Comparison of ENCODE assay signal across 9 cellular contexts in genomic region chr5:96896285-96896711, GRCh38. TPM values are rescaled to one million over a fixed set of nuclear protein-coding genes. Genes with fewer than 3 reads are reported as not detected.
DNase-seq lines count a peak whose midpoint lies in the region; ATAC-seq, FAIRE-seq and TF ChIP-seq lines count a peak whose summit lies in the region.
"Had no signal": no experiment of that assay in that cellular context is flagged by ENCODE, and none has a peak within 500 bp of the region (broad histone marks: within the 10 kb centered on the region; RNA-seq: fewer than 3 reads in every experiment).

No MANE protein-coding gene starts in this region.

- H3K27me3 ChIP-seq in GM06990 (replicated peaks; ENCODE audit: control insufficient read depth, insufficient read depth, low read length) (no peaks in the 10 kb centered on the region), GM12878 (replicated peaks in 1 of 2; ENCODE audit: control insufficient read depth in 2 of 2, insufficient read depth in 2 of 2, low read length in 1 of 2) (no peaks in the 10 kb centered on the region), vagina (no peaks in the 10 kb centered on the region), breast epithelium (no peaks in the 10 kb centered on the region)

- TF ChIP-seq CTCF in GM06990 (IDR thresholded peaks at IDR 0.05; ENCODE audit: insufficient read depth, low read length, poor library complexity, severe bottlenecking), result no peak
- no peak for TF ChIP-seq CTCF in GM12878 (IDR thresholded peaks at IDR 0.05 in 2 of 3, conservative IDR thresholded peaks at IDR 0.05 in 1 of 3; ENCODE audit: control insufficient read depth in 2 of 3, extremely low read depth in 1 of 3, insufficient read depth in 1 of 3, low read depth in 3 of 3, low read length in 3 of 3)
- TF ChIP-seq CTCF in vagina (IDR thresholded peaks at IDR 0.05), result no peak
- no peak for TF ChIP-seq CTCF in osteocyte (IDR thresholded peaks at IDR 0.05)
- no peak for TF ChIP-seq CTCF in breast epithelium (IDR thresholded peaks at IDR 0.05)

- DNase-seq in GM06990 (ENCODE audit: extremely low read depth, insufficient read length) (no peak), GM12878 (ENCODE audit: low read depth, low spot score) (no peak), vagina (ENCODE audit: extremely low spot score in 2 of 2) (no peak), osteocyte (ENCODE audit: extremely low spot score, unreplicated experiment) (no peak), breast epithelium (ENCODE audit: low spot score in 2 of 2) (no peak)
- no peak for DNase-seq in effector CD4-positive, alpha-beta T cell

- no peaks in the 10 kb centered on the region for H3K79me2 ChIP-seq in GM12878 (ENCODE audit: control insufficient read depth, insufficient read depth, low read length)
- H3K79me2 ChIP-seq: parathyroid adenoma had no signal

- ATAC-seq in GM21381 (IDR thresholded peaks at IDR 0.05; ENCODE audit: unreplicated experiment) (peak; percentile 76), HG03469 (IDR thresholded peaks at IDR 0.05; ENCODE audit: unreplicated experiment) (peak; percentile 50), GM12878 (peak; percentile 81)

- SMC1A ChIA-PET in GM12878 (lab: Charles Lee; ENCODE audit: uncharacterized antibody, unreplicated experiment), result interaction anchor here (0.7 to 8.5 kb wide), 39 partner anchors 8 to 265 kb away, joined by 3 to 140 read pairs (median 6); partner anchors contain the start of genes ERAP1, ERAP2, LIX1 and LNPEP

- no peak overlapping the region for H3K9ac ChIP-seq in GM12878 (ENCODE audit: control insufficient read depth, insufficient read depth, low read length)
- H3K9ac ChIP-seq: parathyroid adenoma had no signal

- H3K4me3 Mint-ChIP-seq in osteocyte (ENCODE audit: unreplicated experiment), result no peak overlapping the region

- H3K4me2 ChIP-seq in GM12878 (ENCODE audit: control insufficient read depth, insufficient read depth), result peak overlapping the region; percentile 48; the same call in 1 of the 2 replicates

- peaks cover 38% of the 10 kb centered on the region for H3K36me3 Mint-ChIP-seq in osteocyte (ENCODE audit: unreplicated experiment)

- peak overlapping the region; percentile 49 for H3K4me3 ChIP-seq in GM06990 (replicated peaks; ENCODE audit: low read depth, low read length)
- H3K4me3 ChIP-seq in GM12878, result 0 out of 2 replicates have a peak overlapping the region, but pooled peaks have one; percentile 24
- no peak overlapping the region for H3K4me3 ChIP-seq in vagina
- H3K4me3 ChIP-seq in breast epithelium, result no peak overlapping the region

- H3K4me1 ChIP-seq in GM12878 (ENCODE audit: control insufficient read depth, insufficient read depth, low read length), result peaks cover 10% of the 10 kb centered on the region; the same call in 1 of the 2 replicates
- H3K4me1 ChIP-seq in vagina, result no peaks in the 10 kb centered on the region
- no peaks in the 10 kb centered on the region for H3K4me1 ChIP-seq in breast epithelium
- H3K4me1 ChIP-seq: parathyroid adenoma had no signal

- H3K27ac Mint-ChIP-seq in osteocyte (ENCODE audit: unreplicated experiment), result no peak overlapping the region

- peaks cover 11% of the 10 kb centered on the region for H3K4me1 Mint-ChIP-seq in osteocyte (ENCODE audit: unreplicated experiment)

- peak overlapping the region; percentile 42; the same call in 1 of the 2 replicates for H2AFZ ChIP-seq in GM12878 (ENCODE audit: control insufficient read depth, low read depth, low read length)
- H2AFZ ChIP-seq: parathyroid adenoma had no signal

- RAD21 ChIA-PET in GM12878 (lab: Charles Lee; ENCODE audit: unreplicated experiment), result interaction anchor here (0.6 to 6.8 kb wide), 32 partner anchors 8 to 265 kb away, joined by 3 to 134 read pairs (median 6); partner anchors contain the start of genes ERAP1, ERAP2, LIX1 and LNPEP

- no peak for TF ChIP-seq RAD21 in GM12878 (IDR thresholded peaks at IDR 0.05; ENCODE audit: insufficient read depth, low read depth, low read length)

- in situ Hi-C loops in GM12878 (cut with MboI), result no loop called here

- TF ChIP-seq EP300 in GM12878 (IDR thresholded peaks at IDR 0.05; ENCODE audit: borderline replicate concordance in 1 of 2, control insufficient read depth in 1 of 2, low read depth in 2 of 2, low read length in 2 of 2), result 0 out of 4 replicates have a peak, but pooled peaks of 1 of the 2 experiments have one; percentile 12

- BruUV-seq in GM12878 (replicated peaks; lab: Mats Ljungman, UMichigan), result no TSS peak

- POLR2A ChIA-PET in GM12878 (lab: Charles Lee), result interaction anchor here (0.5 to 2.4 kb wide), 12 partner anchors 13 to 456 kb away, joined by 3 to 31 read pairs (median 6); partner anchors contain the start of gene ERAP2

- FAIRE-seq in GM12878 (lab: Jason Lieb, UNC), result no peak

- H3K9me3 ChIP-seq in GM12878 (replicated peaks; ENCODE audit: control insufficient read depth, insufficient read depth, low read length) (no peaks in the 10 kb centered on the region), vagina (no peaks in the 10 kb centered on the region), breast epithelium (no peaks in the 10 kb centered on the region)

- no peaks in the 10 kb centered on the region for H3K9me3 Mint-ChIP-seq in osteocyte (ENCODE audit: unreplicated experiment)

- CTCF ChIA-PET in GM12878 (lab: Yijun Ruan, JAX), result interaction anchor here (0.6 to 10.7 kb wide), 24 partner anchors 9 to 147 kb away, joined by 3 to 167 read pairs (median 5); partner anchors contain the start of gene ERAP2

- peak overlapping the region; percentile 68 for H3K27ac ChIP-seq in GM12878 (ENCODE audit: control insufficient read depth, insufficient read depth)
- H3K27ac ChIP-seq in vagina, result no peak overlapping the region
- H3K27ac ChIP-seq in breast epithelium, result no peak overlapping the region
- H3K27ac ChIP-seq: parathyroid adenoma had no signal

- TF ChIP-seq POLR2A in GM12878 (IDR thresholded peaks at IDR 0.05; ENCODE audit: low read depth, low read length) (no peak), vagina (IDR thresholded peaks at IDR 0.05) (no peak), breast epithelium (IDR thresholded peaks at IDR 0.05) (no peak)

- 2% methylated on average over 4 of the region's 4 CpGs for WGBS in GM12878 (ENCODE audit: insufficient coverage, insufficient replicate concordance, low lambda C conversion rate, missing lambda C conversion rate)

- intact Hi-C loops in GM12878 (cut with micrococcal nuclease; ENCODE audit: unreplicated experiment) (loop anchor here (1.0 to 2.0 kb wide), 3 partner anchors 10 to 39 kb away; no protein-coding TSS in a partner anchor), vagina (cut with DNase I) (no loop called here), breast epithelium (cut with DNase I; ENCODE audit: low total_unique reads) (no loop called here)

- no peaks in the 10 kb centered on the region for H4K20me1 ChIP-seq in GM12878 (ENCODE audit: control insufficient read depth, insufficient read depth)

- peaks cover 6% of the 10 kb centered on the region for H3K36me3 ChIP-seq in GM06990 (ENCODE audit: control insufficient read depth, insufficient read depth, low read length)
- H3K36me3 ChIP-seq in GM12878 (ENCODE audit: control insufficient read depth in 2 of 2, insufficient read depth in 2 of 2, low read length in 1 of 2), result peaks cover 4 to 27% of the 10 kb centered on the region in 2 experiments
- peaks cover 0 to 6% of the 10 kb centered on the region in 2 donors for H3K36me3 ChIP-seq in vagina
- H3K36me3 ChIP-seq in breast epithelium, result no peaks in the 10 kb centered on the region

- no peaks in the 10 kb centered on the region for H3K27me3 Mint-ChIP-seq in osteocyte (ENCODE audit: unreplicated experiment)

RNA-seq across cellular contexts. Expression of gene ERAP2, which starts 20.0 kb away (rescaled TPM):
- total RNA-seq in GM12878 (2013; cell fraction: nucleolus; rRNA removed), result 386 and 388 TPM in 2 replicates
- total RNA-seq in GM12878 (2014; rRNA removed), result 12.0 and 16.5 TPM in 2 replicates
- 17.8 and 19.4 TPM in 2 replicates for total RNA-seq in GM12878 (2014; rRNA removed; fragmentation: Illumina TruSeq; extraction: Trizol)
- 11.2 and 12.3 TPM in 2 replicates for total RNA-seq in GM12878 (2021)
- 5.1 TPM for polyA plus RNA-seq in GM12878 (2011; ENCODE audit: low read depth)
- 28.7 and 35.5 TPM in 2 replicates for polyA plus RNA-seq in GM12878 (2011; rRNA removed)
- 11.2 and 12.6 TPM in 2 replicates for polyA plus RNA-seq in GM12878 (2011; cell fraction: cytosol; rRNA removed)
- 38.6 and 38.7 TPM in 2 replicates for polyA plus RNA-seq in GM12878 (2011; cell fraction: nucleus; rRNA removed)
- polyA plus RNA-seq in GM12878 (2012), result 7.5 and 7.9 TPM in 2 replicates
- 11.5 and 16.0 TPM in 2 replicates for polyA plus RNA-seq in GM12878 (2014; fragmentation: Illumina TruSeq; extraction: Trizol)
- polyA plus RNA-seq in GM12878 (2014; fragmentation: Nextera tagmentation; extraction: Ambion mirVana), result 1 to 10 TPM; 4.0 to 4.3 TPM
- 7.7 and 12.6 TPM in 2 replicates for polyA plus RNA-seq in GM12878 (2014; rRNA removed)
- 1 to 10 TPM; 7.6 to 9.5 TPM for polyA plus RNA-seq in GM12878 (2016; fragmentation: Nextera tagmentation; extraction: Ambion mirVana)
- 56.5 and 63.2 TPM in 2 replicates for polyA minus RNA-seq in GM12878 (2011; rRNA and poly(A)+ RNA removed)
- polyA minus RNA-seq in GM12878 (2011; cell fraction: cytosol; rRNA and poly(A)+ RNA removed), result 12.3 and 12.4 TPM in 2 replicates
- polyA minus RNA-seq in GM12878 (2011; cell fraction: nucleus; rRNA and poly(A)+ RNA removed), result 89.2 and 126 TPM in 2 replicates
- total RNA-seq in vagina, result 16.5 TPM
- 3.5 and 4.4 TPM in 2 replicates for total RNA-seq in osteocyte
- total RNA-seq in breast epithelium, result 10 to 100 TPM; 11.0 to 13.8 (median 12.8) TPM

RNA-seq across cellular contexts. Expression of gene LNPEP, which starts 39.6 kb away (rescaled TPM):
- 410 and 418 TPM in 2 replicates for total RNA-seq in GM12878 (2013; cell fraction: nucleolus; rRNA removed)
- 38.5 and 56.2 TPM in 2 replicates for total RNA-seq in GM12878 (2014; rRNA removed)
- total RNA-seq in GM12878 (2014; rRNA removed; fragmentation: Illumina TruSeq; extraction: Trizol), result 54.9 and 62.3 TPM in 2 replicates
- total RNA-seq in GM12878 (2021), result 50.8 and 51.1 TPM in 2 replicates
- 12.3 TPM for polyA plus RNA-seq in GM12878 (2011; ENCODE audit: low read depth)
- polyA plus RNA-seq in GM12878 (2011; rRNA removed), result 44.7 and 67.7 TPM in 2 replicates
- 15.1 and 19.2 TPM in 2 replicates for polyA plus RNA-seq in GM12878 (2011; cell fraction: cytosol; rRNA removed)
- 33.3 and 34.8 TPM in 2 replicates for polyA plus RNA-seq in GM12878 (2011; cell fraction: nucleus; rRNA removed)
- 22.3 and 26.0 TPM in 2 replicates for polyA plus RNA-seq in GM12878 (2012)
- 26.1 and 34.4 TPM in 2 replicates for polyA plus RNA-seq in GM12878 (2014; fragmentation: Illumina TruSeq; extraction: Trizol)
- 1 to 10 TPM; 5.6 to 7.3 TPM for polyA plus RNA-seq in GM12878 (2014; fragmentation: Nextera tagmentation; extraction: Ambion mirVana)
- 17.1 and 21.0 TPM in 2 replicates for polyA plus RNA-seq in GM12878 (2014; rRNA removed)
- polyA plus RNA-seq in GM12878 (2016; fragmentation: Nextera tagmentation; extraction: Ambion mirVana), result 10 to 100 TPM; 23.2 to 23.9 TPM
- polyA minus RNA-seq in GM12878 (2011; rRNA and poly(A)+ RNA removed), result 135 and 161 TPM in 2 replicates
- 48.5 and 54.1 TPM in 2 replicates for polyA minus RNA-seq in GM12878 (2011; cell fraction: cytosol; rRNA and poly(A)+ RNA removed)
- polyA minus RNA-seq in GM12878 (2011; cell fraction: nucleus; rRNA and poly(A)+ RNA removed), result 74.6 and 109 TPM in 2 replicates
- 33.9 TPM for total RNA-seq in vagina
- 40.8 and 44.1 TPM in 2 replicates for total RNA-seq in osteocyte
- total RNA-seq in breast epithelium, result 10 to 100 TPM; 64.6 to 71.2 (median 65.1) TPM

Comparison
In these comparisons a context has a peak if more than half of its experiments do, and no peak if none do; other contexts are left out.
1. H3K4me3 ChIP-seq: peak in GM06990 (single experiment) and GM12878 (single experiment); none in vagina (0 of 2) and breast epithelium (0 of 3).
2. Peak in every context shown above with its lines, with median percentiles within 50 percentile points of each other: ATAC-seq.